9 cellular contexts compared by ENCODE assay signal in the genomic region with DNA sequence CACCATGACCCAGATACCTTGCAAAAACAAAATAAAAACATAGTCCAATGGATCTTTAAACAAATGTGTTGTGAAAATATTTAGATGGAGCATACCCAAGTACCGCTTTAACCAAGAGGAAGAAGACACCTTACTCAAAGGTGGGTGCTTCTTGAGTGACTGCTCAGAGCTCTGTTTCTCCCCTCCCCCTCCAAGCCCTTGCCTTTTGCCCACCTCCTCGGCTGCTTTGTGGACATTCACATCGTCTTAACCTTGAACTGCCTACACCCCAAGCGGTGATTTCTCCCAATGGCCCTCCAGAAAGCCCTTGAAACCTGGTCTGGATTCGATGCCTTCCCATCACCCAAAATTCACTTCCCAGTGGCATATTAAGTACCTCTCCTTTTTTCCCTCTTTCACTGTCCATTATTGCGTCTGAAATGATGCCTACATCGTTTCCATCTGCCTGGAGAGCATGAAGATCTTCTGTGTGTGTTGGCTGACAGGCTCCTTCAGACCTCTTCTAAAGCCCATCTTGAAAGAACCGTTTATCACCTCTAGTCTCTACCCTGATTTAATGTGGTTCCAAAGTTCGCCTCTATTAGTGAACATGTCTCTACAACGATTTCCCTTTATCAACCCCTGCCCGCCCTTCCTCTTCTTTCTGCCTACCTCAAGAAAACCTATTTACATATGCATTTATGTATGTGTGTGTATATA. TPM values are rescaled to one million over a fixed set of nuclear protein-coding genes. Genes with fewer than 3 reads are reported as not detected.
A peak's percentile ranks its signal among the peaks of the same experiment; 100 is the strongest.
DNase-seq lines count a peak whose midpoint lies in the region; ATAC-seq and TF ChIP-seq lines count a peak whose summit lies in the region.
"Had no signal": no experiment of that assay in that cellular context is flagged by ENCODE, and none has a peak within 500 bp of the region (broad histone marks: within the 10 kb centered on the region; RNA-seq: fewer than 3 reads in every experiment).

No MANE protein-coding gene starts in this region.

- peaks cover 38 to 63% (median 58%) of the 10 kb centered on the region in 10 experiments for H3K4me1 ChIP-seq in BLaER1 treated with 17β-estradiol and CSF1 and Interleukin-3, amounts not matched to agents 10 nM and 100 nM
- peaks cover 3% of the 10 kb centered on the region for H3K4me1 ChIP-seq in colonic mucosa

- H3K4me1 Mint-ChIP-seq in IgD-negative memory B cell (peaks cover 7 to 14% (median 12%) of the 10 kb centered on the region in 3 donors), natural killer cell (peaks cover 62% of the 10 kb centered on the region in 2 donors)

- intact Hi-C loops in colonic mucosa (cut with DNase I) = no loop called here
- intact Hi-C loops in natural killer cell (cut with micrococcal nuclease) = loop anchor here (5.0 to 10.0 kb wide), 2 partner anchors 34 to 482 kb away; no protein-coding TSS in a partner anchor

- ATAC-seq in natural killer cell (peak in 2 of 3 donors; percentile 20 to 35), GM21447 (IDR thresholded peaks at IDR 0.05; ENCODE audit: unreplicated experiment) (no peak), HG03469 (IDR thresholded peaks at IDR 0.05; ENCODE audit: unreplicated experiment) (no peak), HG02763 (IDR thresholded peaks at IDR 0.05; ENCODE audit: unreplicated experiment) (no peak)

- peaks cover 0 to 23% (median 14%) of the 10 kb centered on the region in 11 experiments; a peak in 7 of 22 replicates for H3K27me3 ChIP-seq in BLaER1 treated with 17β-estradiol and CSF1 and Interleukin-3, amounts not matched to agents 10 nM and 100 nM
- H3K27me3 ChIP-seq in colonic mucosa = no peaks in the 10 kb centered on the region

- no peaks in the 10 kb centered on the region for H3K36me3 Mint-ChIP-seq in IgD-negative memory B cell
- H3K36me3 Mint-ChIP-seq in natural killer cell = no peaks in the 10 kb centered on the region

- peak overlapping the region; percentile 80 to 99 (median 86) for H3K4me3 ChIP-seq in BLaER1 treated with 17β-estradiol and CSF1 and Interleukin-3, amounts not matched to agents 10 nM and 100 nM
- H3K4me3 ChIP-seq in colonic mucosa = peak overlapping the region; percentile 85

- no peak for TF ChIP-seq CTCF in colonic mucosa (IDR thresholded peaks at IDR 0.05)
- TF ChIP-seq CTCF in natural killer cell (IDR thresholded peaks at IDR 0.05) = no peak

- no peaks in the 10 kb centered on the region for H3K9me3 ChIP-seq in BLaER1 treated with 17β-estradiol and CSF1 and Interleukin-3, amounts not matched to agents 10 nM and 100 nM (replicated peaks in 1 of 11)
- no peaks in the 10 kb centered on the region for H3K9me3 ChIP-seq in colonic mucosa

- peak overlapping the region; percentile 79 to 98 (median 91) for H3K4me2 ChIP-seq in BLaER1 treated with 17β-estradiol and CSF1 and Interleukin-3, amounts not matched to agents 10 nM and 100 nM

- H3K27ac Mint-ChIP-seq in IgD-negative memory B cell (peak overlapping the region in 1 of 3 donors; percentile 3), natural killer cell (peak overlapping the region in 1 of 2 donors; percentile 96)

- peak; percentile 62 for DNase-seq in colonic mucosa
- no peak for DNase-seq in natural killer cell
- no peak for DNase-seq in NK-92 treated with Interleukin-12 subunit alpha and Interleukin-12 subunit beta, amount 100 ng/mL, for 24 hours (lab: John Stamatoyannopoulos, UW)
- DNase-seq: stimulated activated CD4-positive, alpha-beta T cell treated with anti-CD3 and anti-CD28 coated beads, Interleukin-2, amount 100 ng/mL, for 48 hours had no signal

- no peaks in the 10 kb centered on the region for H4K20me1 ChIP-seq in BLaER1 treated with 17β-estradiol and CSF1 and Interleukin-3, amounts not matched to agents 10 nM and 100 nM

- H3K4me3 Mint-ChIP-seq in IgD-negative memory B cell = peak overlapping the region; percentile 73 to 90 (median 80)
- peak overlapping the region; percentile 91 for H3K4me3 Mint-ChIP-seq in natural killer cell

- peak overlapping the region in 9 of 11 experiments; percentile 23 to 80 (median 74); a peak in 12 of 22 replicates for H3K27ac ChIP-seq in BLaER1 treated with 17β-estradiol and CSF1 and Interleukin-3, amounts not matched to agents 10 nM and 100 nM
- H3K27ac ChIP-seq in colonic mucosa = peak overlapping the region; percentile 71

- peak overlapping the region in 10 of 11 experiments; percentile 74 to 90 (median 82); a peak in 21 of 22 replicates for H3K9ac ChIP-seq in BLaER1 treated with 17β-estradiol and CSF1 and Interleukin-3, amounts not matched to agents 10 nM and 100 nM
- peak overlapping the region; percentile 86 to 90 for H3K9ac ChIP-seq in colonic mucosa (ENCODE audit: low read depth in 2 of 2, low read length in 2 of 2)

- H3K27me3 Mint-ChIP-seq in IgD-negative memory B cell (peaks cover 21% of the 10 kb centered on the region), natural killer cell (ENCODE audit: low read depth in 2 of 2) (no peaks in the 10 kb centered on the region)

- H3K9me3 Mint-ChIP-seq in IgD-negative memory B cell (no peaks in the 10 kb centered on the region), natural killer cell (no peaks in the 10 kb centered on the region)

- no peaks in the 10 kb centered on the region for H3K36me3 ChIP-seq in BLaER1 treated with 17β-estradiol and CSF1 and Interleukin-3, amounts not matched to agents 10 nM and 100 nM
- no peaks in the 10 kb centered on the region for H3K36me3 ChIP-seq in colonic mucosa

RNA-seq across cellular contexts. Expression of a gene that starts 1.0 kb away (rescaled TPM):
- 0.50 TPM for polyA plus RNA-seq in IgD-negative memory B cell
- total RNA-seq in colonic mucosa (10 to 100 TPM; 22.5 to 26.8 TPM), natural killer cell (10 to 100 TPM; 48.3 to 50.7 (median 48.5) TPM)

Comparison
In these comparisons a context has a peak if more than half of its experiments do, and no peak if none do; other contexts are left out.
1. ATAC-seq: peak in natural killer cell (2 of 3); none in GM21447 (single experiment), HG03469 (single experiment) and HG02763 (single experiment).